8 cellular contexts compared by ENCODE assay signal in the genomic region with DNA sequence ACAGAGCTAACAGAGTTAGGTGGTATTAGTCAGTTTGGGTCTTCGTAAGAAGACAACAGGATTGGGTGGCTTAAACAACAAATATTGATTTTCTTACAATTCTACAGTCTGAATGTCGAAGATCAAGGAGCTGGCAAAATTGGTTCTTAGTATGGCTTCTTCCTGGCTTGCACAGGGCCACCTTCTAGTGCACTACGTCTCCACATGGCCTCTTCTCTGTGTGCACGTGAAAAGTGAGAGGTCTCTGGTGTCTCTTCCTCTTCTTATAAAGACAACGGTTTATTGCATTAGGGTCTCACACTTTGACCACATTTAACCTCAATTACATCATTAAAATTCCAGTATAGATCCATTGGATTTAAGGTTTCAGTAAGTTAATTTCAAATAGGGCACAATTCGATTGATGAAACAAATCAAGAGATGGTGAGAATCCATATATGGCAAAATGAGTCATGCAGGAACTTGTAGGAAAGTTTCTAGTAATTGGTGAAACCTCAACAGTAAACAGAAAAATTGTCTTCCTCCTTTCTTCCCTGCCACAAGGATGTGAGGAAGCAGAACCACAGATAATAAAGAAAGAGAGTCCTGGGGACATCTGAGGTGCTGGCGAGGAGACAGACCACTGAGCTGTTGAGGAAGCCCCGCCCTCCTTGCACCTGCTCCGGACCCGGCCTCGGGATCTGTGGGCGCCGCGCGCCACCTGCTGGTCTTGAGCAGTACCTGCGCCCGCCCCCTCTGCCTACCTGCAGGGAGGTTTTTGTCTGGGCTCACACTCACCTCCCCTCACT.
DNase-seq lines count a peak whose midpoint lies in the region; ATAC-seq, FAIRE-seq and TF ChIP-seq lines count a peak whose summit lies in the region.

No MANE protein-coding gene starts in this region.

- no peaks in the 10 kb centered on the region for H4K20me1 ChIP-seq in mammary epithelial cell (ENCODE audit: insufficient read depth, low read length)

- H3K36me3 ChIP-seq in mammary epithelial cell (ENCODE audit: insufficient read depth, low read length) (no peaks in the 10 kb centered on the region), pancreas (no peaks in the 10 kb centered on the region)

- CTCF ChIA-PET in mammary epithelial cell (lab: Charles Lee; ENCODE audit: low non-redundant PET): no interaction called here

- no peak overlapping the region for H3K9ac ChIP-seq in mammary epithelial cell (ENCODE audit: insufficient read depth, low read length)

- no peak for FAIRE-seq in pancreas (lab: Jason Lieb, UNC)

- H3K9me3 ChIP-seq in mammary epithelial cell (replicated peaks; ENCODE audit: insufficient read depth, low read length) (peaks cover 10% of the 10 kb centered on the region), pancreas (no peaks in the 10 kb centered on the region)

- no peaks in the 10 kb centered on the region for H3K4me1 ChIP-seq in mammary epithelial cell (ENCODE audit: insufficient read depth, low read length)
- H3K4me1 ChIP-seq in pancreas: no peaks in the 10 kb centered on the region

- no peak overlapping the region for H3K27ac ChIP-seq in C4-2B
- H3K27ac ChIP-seq in mammary epithelial cell (ENCODE audit: insufficient read depth, low read depth, low read length): no peak overlapping the region
- H3K27ac ChIP-seq in pancreas: no peak overlapping the region

- no peaks in the 10 kb centered on the region for H3K79me2 ChIP-seq in mammary epithelial cell (ENCODE audit: insufficient read depth, low read length)

- no TSS peak for BruUV-seq in mammary epithelial cell (replicated peaks; lab: Mats Ljungman, UMichigan)

- H3K4me3 ChIP-seq in mammary epithelial cell (replicated peaks in 1 of 3; ENCODE audit: insufficient read depth in 1 of 3, low read depth in 2 of 3, low read length in 3 of 3): no peak overlapping the region
- no peak overlapping the region for H3K4me3 ChIP-seq in pancreas

- dilution Hi-C loops in mammary epithelial cell (cut with HindIII; ENCODE audit: low sequenced_read_pairs): no loop called here

- no peaks in the 10 kb centered on the region for H3K27me3 ChIP-seq in mammary epithelial cell (ENCODE audit: insufficient read depth, low read length)
- peaks cover 0 to 9% (median 0%) of the 10 kb centered on the region in 4 donors for H3K27me3 ChIP-seq in pancreas

- H3K4me2 ChIP-seq in mammary epithelial cell (ENCODE audit: insufficient read depth, low read depth, low read length): no peak overlapping the region

- in situ Hi-C loops in mammary epithelial cell (cut with MboI; ENCODE audit: low sequenced_read_pairs in 2 of 2): no loop called here

- WGBS in mammary epithelial cell (ENCODE audit: low coverage, missing lambda C conversion rate): 13% methylated on average over 16 of the region's 17 CpGs
- WGBS in pancreas, 2 donors: 15 to 16% methylated on average over 17 of the region's 17 CpGs

- H2AFZ ChIP-seq in mammary epithelial cell (ENCODE audit: low read depth, low read length): no peak overlapping the region

- TF ChIP-seq CTCF in C4-2B (conservative IDR thresholded peaks at IDR 0.05): peak; percentile 96
- TF ChIP-seq CTCF in mammary epithelial cell (conservative IDR thresholded peaks at IDR 0.05 in 1 of 2, IDR thresholded peaks at IDR 0.05 in 1 of 2; ENCODE audit: extremely low read depth in 1 of 2, insufficient read depth in 1 of 2, low read depth in 1 of 2, low read length in 2 of 2): peak; percentile 35 to 61
- TF ChIP-seq CTCF in pancreas (IDR thresholded peaks at IDR 0.05): peak; percentile 66 to 74 (median 70)

- peak; percentile 75 to 95 (median 86) for ATAC-seq in pancreas

- intact Hi-C loops in mammary epithelial cell (cut with micrococcal nuclease) (loop anchor here (10.0 kb wide), 1 partner anchor 838 kb away; no protein-coding TSS in a partner anchor), pancreas (cut with DNase I) (no loop called here)

- DNase-seq in GM19240 (ENCODE audit: insufficient read length, low spot score) (peak; percentile 50), NCI-H1092 (lab: John Stamatoyannopoulos, UW) (peak; percentile 45), UCSD-AML1 (lab: John Stamatoyannopoulos, UW; ENCODE audit: unreplicated experiment) (peak; percentile 55), mammary epithelial cell (no peak), pancreas (peak; percentile 27 to 90 (median 66)), Ammon's horn (ENCODE audit: low spot score) (no peak), GOT3 (lab: John Stamatoyannopoulos, UW) (no peak)

Comparison
In these comparisons a context has a peak if more than half of its experiments do, and no peak if none do; other contexts are left out.
1. DNase-seq: peak in GM19240 (single experiment), NCI-H1092 (single experiment), UCSD-AML1 (single experiment) and pancreas (6 of 6); none in mammary epithelial cell (single experiment), Ammon's horn (single experiment) and GOT3 (single experiment).
2. Peak in every context shown above with its lines, with median percentiles within 50 percentile points of each other: CTCF ChIP-seq.